ENCODE assay signal across 18 cellular contexts in the genomic region with DNA sequence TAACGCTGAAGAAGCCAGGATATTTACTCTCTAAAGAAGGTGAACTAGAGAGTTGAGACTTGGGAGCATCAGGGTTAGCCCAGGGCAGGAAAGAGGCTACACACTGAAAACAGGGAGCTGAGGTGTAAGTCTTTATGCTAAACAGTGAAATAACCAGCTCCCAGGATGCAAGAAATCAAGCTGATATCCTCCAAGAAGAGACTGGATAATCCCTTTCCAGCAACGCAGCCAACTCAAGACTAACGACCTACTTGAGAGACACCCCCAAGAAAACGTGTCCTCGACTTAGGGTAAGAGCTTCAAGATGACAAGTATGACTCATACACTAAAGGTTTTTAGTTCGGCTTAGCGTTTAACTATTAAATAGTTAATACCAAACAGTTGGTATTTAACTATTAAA.
"Had no signal": no experiment of that assay in that cellular context is flagged by ENCODE, and none has a peak within 500 bp of the region (broad histone marks: within the 10 kb centered on the region; RNA-seq: fewer than 3 reads in every experiment).

No MANE protein-coding gene starts in this region.

- H3K79me2 ChIP-seq: hepatocyte had no signal

- DNase-seq: effector memory CD8-positive, alpha-beta T cell; esophagus squamous epithelium; foreskin fibroblast; kidney; mucosa of descending colon; naive thymus-derived CD8-positive, alpha-beta T cell; psoas muscle; right cardiac atrium; stimulated activated CD4-positive, alpha-beta T cell treated with anti-CD3 and anti-CD28 coated beads, Interleukin-2, amount 100 ng/mL, for 48 hours; stimulated activated naive CD4-positive, alpha-beta T cell treated with Interleukin-2 at 50 U/mL for 16 hours; upper lobe of left lung; uterus had no signal

- ATAC-seq: effector memory CD8-positive, alpha-beta T cell; gastroesophageal sphincter; mucosa of descending colon; naive thymus-derived CD8-positive, alpha-beta T cell; psoas muscle; right cardiac atrium had no signal

- H3K4me3 ChIP-seq: esophagus squamous epithelium, gastroesophageal sphincter, hepatocyte, mucosa of descending colon, psoas muscle, smooth muscle cell, upper lobe of left lung, uterus had no signal

- H3K9me3 ChIP-seq: neutrophil, psoas muscle, uterus had no signal

- H3K4me2 ChIP-seq: hepatocyte, smooth muscle cell had no signal

- H3K4me1 ChIP-seq: esophagus squamous epithelium, gastroesophageal sphincter, psoas muscle, upper lobe of left lung, uterus had no signal

- H2AFZ ChIP-seq: hepatocyte had no signal

- H3K36me3 ChIP-seq: neutrophil, uterus had no signal

- H3K27ac ChIP-seq: epithelial cell of prostate, esophagus squamous epithelium, gastroesophageal sphincter, hepatocyte, neutrophil, psoas muscle, upper lobe of left lung, uterus had no signal

- FAIRE-seq: colon, kidney had no signal

- H3K27me3 ChIP-seq: esophagus squamous epithelium, gastroesophageal sphincter, hepatocyte, neutrophil, upper lobe of left lung, uterus had no signal
